Comparison of ENCODE assay signal across 28 cellular contexts in genomic region chr10:128128582-128128981, GRCh38.
"Had no signal": no experiment of that assay in that cellular context is flagged by ENCODE, and none has a peak within 500 bp of the region (broad histone marks: within the 10 kb centered on the region; RNA-seq: fewer than 3 reads in every experiment).

No MANE protein-coding gene starts in this region.

- H3K9me3 Mint-ChIP-seq: naive B cell; naive thymus-derived CD8-positive, alpha-beta T cell; nephron progenitor cell; neural crest cell; stimulated activated effector memory CD8-positive, alpha-beta T cell treated with anti-CD3 and anti-CD28 coated beads, Interleukin-12 subunit alpha, Interleukin-12 subunit beta, amount 100 ng/mL, for 72 hours; stimulated activated naive CD8-positive, alpha-beta T cell treated with anti-CD3 and anti-CD28 coated beads, Interleukin-15, amount 100 ng/mL, for 72 hours; type B pancreatic cell had no signal

- DNase-seq: naive B cell; naive thymus-derived CD8-positive, alpha-beta T cell; nephron progenitor cell; nucleus accumbens; pancreas; psoas muscle; right cardiac atrium; right lobe of liver; sigmoid colon; small intestine; stimulated activated CD4-positive, alpha-beta T cell treated with anti-CD3 and anti-CD28 coated beads, Interleukin-15, amount 100 ng/mL, for 24 hours; stimulated activated CD4-positive, alpha-beta T cell treated with anti-CD3 and anti-CD28 coated beads, Interleukin-2, amount 100 ng/mL, for 24 hours; stimulated activated CD4-positive, alpha-beta T cell treated with anti-CD3 and anti-CD28 coated beads, Interleukin-2, amount 100 ng/mL, for 48 hours; stimulated activated CD4-positive, alpha-beta T cell treated with anti-CD3 and anti-CD28 coated beads, Interleukin-4, amount 100 ng/mL, for 24 hours; stimulated activated naive CD4-positive, alpha-beta T cell; stimulated activated naive CD8-positive, alpha-beta T cell treated with anti-CD3 and anti-CD28 coated beads, Interleukin-15, amount 100 ng/mL, for 72 hours; stimulated activated naive CD8-positive, alpha-beta T cell treated with anti-CD3 and anti-CD28 coated beads, Interleukin-15, Interleukin-2, amounts not matched to agents 100 U/mL and 50 U/mL, for 24 hours; substantia nigra; testis; tibial artery; transverse colon; upper lobe of right lung; uterus had no signal

- H3K4me3 ChIP-seq: pancreas, psoas muscle, right lobe of liver, sigmoid colon, suprapubic skin, testis, tibial artery, transverse colon, upper lobe of right lung, uterus had no signal

- H3K4me3 Mint-ChIP-seq: nephron progenitor cell; stimulated activated effector memory CD8-positive, alpha-beta T cell treated with anti-CD3 and anti-CD28 coated beads, Interleukin-12 subunit alpha, Interleukin-12 subunit beta, amount 100 ng/mL, for 72 hours; stimulated activated naive CD8-positive, alpha-beta T cell treated with anti-CD3 and anti-CD28 coated beads, Interleukin-15, amount 100 ng/mL, for 72 hours; type B pancreatic cell had no signal

- H3K27ac Mint-ChIP-seq: nephron progenitor cell; stimulated activated effector memory CD8-positive, alpha-beta T cell treated with anti-CD3 and anti-CD28 coated beads, Interleukin-12 subunit alpha, Interleukin-12 subunit beta, amount 100 ng/mL, for 72 hours; stimulated activated naive CD8-positive, alpha-beta T cell treated with anti-CD3 and anti-CD28 coated beads, Interleukin-15, amount 100 ng/mL, for 72 hours; type B pancreatic cell had no signal

- ATAC-seq: naive thymus-derived CD8-positive, alpha-beta T cell; pancreas; psoas muscle; right cardiac atrium; right lobe of liver; stimulated activated effector memory CD8-positive, alpha-beta T cell treated with anti-CD3 and anti-CD28 coated beads, Interleukin-12 subunit alpha, Interleukin-12 subunit beta, amount 100 ng/mL, for 72 hours; stimulated activated naive CD8-positive, alpha-beta T cell treated with anti-CD3 and anti-CD28 coated beads, Interleukin-15, amount 100 ng/mL, for 72 hours; stimulated activated naive CD8-positive, alpha-beta T cell treated with anti-CD3 and anti-CD28 coated beads, Interleukin-15, Interleukin-2, amounts not matched to agents 100 U/mL and 50 U/mL, for 24 hours; upper lobe of right lung had no signal

- H3K9me3 ChIP-seq: neutrophil, pancreas, psoas muscle, right lobe of liver, sigmoid colon, suprapubic skin, testis, tibial artery, transverse colon, upper lobe of right lung, uterus had no signal

- H3K27me3 ChIP-seq: neutrophil, testis, uterus had no signal

- H3K36me3 ChIP-seq: neutrophil, pancreas, right lobe of liver, sigmoid colon, suprapubic skin, tibial artery, transverse colon, upper lobe of right lung, uterus had no signal

- H3K36me3 Mint-ChIP-seq: naive B cell; naive thymus-derived CD8-positive, alpha-beta T cell; type B pancreatic cell had no signal

- H3K27ac ChIP-seq: neutrophil, pancreas, psoas muscle, right lobe of liver, sigmoid colon, suprapubic skin, testis, tibial artery, transverse colon, upper lobe of right lung, uterus had no signal
